ENCODE assay signal across 8 cellular contexts in the genomic region with DNA sequence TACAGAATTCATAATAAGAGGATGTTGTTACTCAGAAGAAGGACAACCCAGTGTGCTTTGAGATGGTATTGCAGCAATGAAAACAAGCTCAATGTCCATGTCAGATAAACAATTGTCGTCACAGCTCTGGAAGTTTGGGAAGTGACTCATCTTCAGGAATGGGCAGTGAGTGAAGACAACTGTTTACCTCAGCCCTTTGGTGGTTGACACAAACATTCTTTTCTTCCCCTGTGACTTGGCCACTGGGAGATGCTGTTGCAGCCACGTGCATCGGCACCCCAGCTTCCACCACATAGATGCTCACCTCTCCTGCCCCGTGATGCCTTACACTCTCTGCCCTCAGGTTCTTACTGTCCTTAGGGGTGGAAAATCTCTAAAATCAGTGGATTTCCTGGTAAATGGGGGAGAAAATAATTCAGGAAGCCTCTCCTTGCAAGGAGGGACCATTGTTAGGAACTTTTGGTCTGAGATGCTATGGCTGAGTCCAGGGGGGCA.
A peak's percentile ranks its signal among the peaks of the same experiment; 100 is the strongest.
DNase-seq lines count a peak whose midpoint lies in the region; ATAC-seq and TF ChIP-seq lines count a peak whose summit lies in the region.

No MANE protein-coding gene starts in this region.

- in situ Hi-C loops in transverse colon (cut with MboI; ENCODE audit: low pct_ligation_motif_present in 1 of 4, low pct_unique_long_range_greater_than_20kb in 1 of 4, low sequenced_read_pairs in 3 of 4), result loop anchor here in 1 of 4 donors (10.0 kb wide), 1 partner anchor 114 kb away; a partner anchor contains a TSS

- TF ChIP-seq EP300 in Ishikawa (IDR thresholded peaks at IDR 0.05; ENCODE audit: borderline replicate concordance) (no peak), transverse colon (IDR thresholded peaks at IDR 0.05; ENCODE audit: low read depth) (peak; percentile 70)

- H3K9me3 Mint-ChIP-seq in natural killer cell, result no peaks in the 10 kb centered on the region

- H3K27me3 ChIP-seq in liver (ENCODE audit: control insufficient read depth in 4 of 4, insufficient read depth in 4 of 4, low read length in 3 of 4), result no peaks in the 10 kb centered on the region
- no peaks in the 10 kb centered on the region for H3K27me3 ChIP-seq in transverse colon

- TF ChIP-seq RAD21 in Ishikawa (IDR thresholded peaks at IDR 0.05; ENCODE audit: low read depth) (no peak), liver (IDR thresholded peaks at IDR 0.05) (peak in 1 of 2 donors; percentile 53)

- H3K36me3 Mint-ChIP-seq in natural killer cell, result no peaks in the 10 kb centered on the region

- no peak overlapping the region for H3K9ac ChIP-seq in liver (ENCODE audit: low read depth in 1 of 2, low read length in 2 of 2)

- H3K36me3 ChIP-seq in liver (ENCODE audit: control insufficient read depth in 4 of 4, insufficient read depth in 3 of 4, low read depth in 1 of 4, low read length in 3 of 4) (no peaks in the 10 kb centered on the region), transverse colon (no peaks in the 10 kb centered on the region)

- no peak for ATAC-seq in HG03039 (IDR thresholded peaks at IDR 0.05; ENCODE audit: unreplicated experiment)
- ATAC-seq in natural killer cell, result no peak
- ATAC-seq in HG02981 (IDR thresholded peaks at IDR 0.05; ENCODE audit: unreplicated experiment), result no peak

- TF ChIP-seq POLR2A in transverse colon (IDR thresholded peaks at IDR 0.05), result no peak

- intact Hi-C loops in transverse colon (cut with DNase I; ENCODE audit: low total_unique reads), result no loop called here
- intact Hi-C loops in natural killer cell (cut with micrococcal nuclease), result no loop called here

- H3K9me3 ChIP-seq in liver (ENCODE audit: control insufficient read depth in 4 of 4, low read length in 3 of 4), result no peaks in the 10 kb centered on the region
- H3K9me3 ChIP-seq in transverse colon, result no peaks in the 10 kb centered on the region

- peak overlapping the region; percentile 36 to 54 for H3K27ac ChIP-seq in liver (ENCODE audit: low read depth in 1 of 2, low read length in 2 of 2)
- H3K27ac ChIP-seq in transverse colon, result peak overlapping the region; percentile 54 to 76 (median 65)

- H3K27ac Mint-ChIP-seq in natural killer cell, result no peak overlapping the region

- H3K4me3 Mint-ChIP-seq in natural killer cell, result no peak overlapping the region

- no peaks in the 10 kb centered on the region for H3K4me1 Mint-ChIP-seq in natural killer cell

- peaks cover 11 to 14% of the 10 kb centered on the region in 2 donors for H3K27me3 Mint-ChIP-seq in natural killer cell (ENCODE audit: low read depth in 2 of 2)

- 52% methylated on average over 4 of the region's 4 CpGs for whole genome bisulfite sequencing in liver
- WGBS in transverse colon (ENCODE audit: low coverage in 1 of 2), 2 donors, result 50 to 51% methylated on average over 3 to 4 of the region's 4 CpGs

- peak; percentile 98 for DNase-seq in dedifferentiated amniotic fluid mesenchymal stem cell (ENCODE audit: extremely low spot score)
- peak; percentile 30 for DNase-seq in transverse colon
- no peak for DNase-seq in NCI-H748 (lab: John Stamatoyannopoulos, UW; ENCODE audit: unreplicated experiment)
- DNase-seq in natural killer cell, result no peak

- H3K4me1 ChIP-seq in liver (ENCODE audit: control insufficient read depth in 4 of 4, insufficient read depth in 4 of 4, low read length in 3 of 4), result peaks cover 0 to 9% (median 1%) of the 10 kb centered on the region in 4 donors
- H3K4me1 ChIP-seq in transverse colon, result peaks cover 0 to 12% (median 6%) of the 10 kb centered on the region in 4 donors

- TF ChIP-seq CTCF in liver (IDR thresholded peaks at IDR 0.05; ENCODE audit: low read depth, low read length, missing input control) (peak; percentile 19), transverse colon (IDR thresholded peaks at IDR 0.05) (no peak), natural killer cell (IDR thresholded peaks at IDR 0.05) (no peak)

- no peak overlapping the region for H3K4me3 ChIP-seq in liver (ENCODE audit: low read depth in 1 of 3, low read length in 3 of 3)
- H3K4me3 ChIP-seq in transverse colon, result no peak overlapping the region

TF ChIP-seq in Ishikawa, 13 proteins besides CTCF, POLR2A, EP300 and RAD21:
- TF ChIP-seq TEAD4 (IDR thresholded peaks at IDR 0.05) (peak; percentile 19; the same call in 1 of the 2 replicates), TCF12 (IDR thresholded peaks at IDR 0.05; ENCODE audit: low read depth) (no peak)

TF ChIP-seq in liver, 16 proteins besides CTCF, POLR2A, EP300 and RAD21:
- TF ChIP-seq FOXA2 (IDR thresholded peaks at IDR 0.05), result peak; percentile 63
- peak; percentile 68 for TF ChIP-seq SP1 (IDR thresholded peaks at IDR 0.05)
- no peak for TF ChIP-seq YY1 (IDR thresholded peaks at IDR 0.05)
- TF ChIP-seq NR2F2 (IDR thresholded peaks at IDR 0.05), result peak; percentile 40
- peak in 1 of 2 donors; percentile 11 for TF ChIP-seq GABPA (IDR thresholded peaks at IDR 0.05 in 1 of 2, conservative IDR thresholded peaks at IDR 0.05 in 1 of 2)
- TF ChIP-seq, protein P1, sequence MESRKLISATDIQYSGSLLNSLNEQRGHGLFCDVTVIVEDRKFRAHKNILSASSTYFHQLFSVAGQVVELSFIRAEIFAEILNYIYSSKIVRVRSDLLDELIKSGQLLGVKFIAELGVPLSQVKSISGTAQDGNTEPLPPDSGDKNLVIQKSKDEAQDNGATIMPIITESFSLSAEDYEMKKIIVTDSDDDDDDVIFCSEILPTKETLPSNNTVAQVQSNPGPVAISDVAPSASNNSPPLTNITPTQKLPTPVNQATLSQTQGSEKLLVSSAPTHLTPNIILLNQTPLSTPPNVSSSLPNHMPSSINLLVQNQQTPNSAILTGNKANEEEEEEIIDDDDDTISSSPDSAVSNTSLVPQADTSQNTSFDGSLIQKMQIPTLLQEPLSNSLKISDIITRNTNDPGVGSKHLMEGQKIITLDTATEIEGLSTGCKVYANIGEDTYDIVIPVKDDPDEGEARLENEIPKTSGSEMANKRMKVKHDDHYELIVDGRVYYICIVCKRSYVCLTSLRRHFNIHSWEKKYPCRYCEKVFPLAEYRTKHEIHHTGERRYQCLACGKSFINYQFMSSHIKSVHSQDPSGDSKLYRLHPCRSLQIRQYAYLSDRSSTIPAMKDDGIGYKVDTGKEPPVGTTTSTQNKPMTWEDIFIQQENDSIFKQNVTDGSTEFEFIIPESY (IDR thresholded peaks at IDR 0.05), result peak; percentile 49
- peak; percentile 66 to 76 for TF ChIP-seq HNF4A (conservative IDR thresholded peaks at IDR 0.05)
- TF ChIP-seq TAF1 (conservative IDR thresholded peaks at IDR 0.05), result no peak
- TF ChIP-seq, protein P2, sequence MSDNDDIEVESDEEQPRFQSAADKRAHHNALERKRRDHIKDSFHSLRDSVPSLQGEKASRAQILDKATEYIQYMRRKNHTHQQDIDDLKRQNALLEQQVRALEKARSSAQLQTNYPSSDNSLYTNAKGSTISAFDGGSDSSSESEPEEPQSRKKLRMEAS (IDR thresholded peaks at IDR 0.05), result peak; percentile 36
- TF ChIP-seq, protein P3, sequence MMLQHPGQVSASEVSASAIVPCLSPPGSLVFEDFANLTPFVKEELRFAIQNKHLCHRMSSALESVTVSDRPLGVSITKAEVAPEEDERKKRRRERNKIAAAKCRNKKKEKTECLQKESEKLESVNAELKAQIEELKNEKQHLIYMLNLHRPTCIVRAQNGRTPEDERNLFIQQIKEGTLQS (IDR thresholded peaks at IDR 0.05), result peak; percentile 75
- peak; percentile 97 to 99 for TF ChIP-seq JUND (IDR thresholded peaks at IDR 0.05)
- TF ChIP-seq RXRA (IDR thresholded peaks at IDR 0.05), result peak; percentile 57 to 66
- no peak for TF ChIP-seq EGR1 (IDR thresholded peaks at IDR 0.05; ENCODE audit: low read depth in 2 of 2)

Comparison
In these comparisons a context has a peak if more than half of its experiments do, and no peak if none do; other contexts are left out.
1. DNase-seq: peak in dedifferentiated amniotic fluid mesenchymal stem cell (single experiment) and transverse colon (single experiment); none in NCI-H748 (single experiment) and natural killer cell (single experiment).